In genomic region chr7:155228459-155228845, GRCh38 we compare ENCODE assay signal across 1 cellular context.
A peak's percentile ranks its signal among the peaks of the same experiment; 100 is the strongest.
TF ChIP-seq lines count a peak whose summit lies in the region.

No MANE protein-coding gene starts in this region.

TF ChIP-seq in HEK293, 187 proteins besides CTCF, POLR2A, EP300 and RAD21 (continued from another document):
- TF ChIP-seq GLIS1 (tag by site-specific recombination; IDR thresholded peaks at IDR 0.05) (peak; percentile 16; the same call in 1 of the 2 replicates), ZNF785 (tag by site-specific recombination; IDR thresholded peaks at IDR 0.05) (no peak)
